1 cellular context compared by ENCODE assay signal in genomic region chr10:75764974-75765551, GRCh38.
TF ChIP-seq lines count a peak whose summit lies in the region.

No MANE protein-coding gene starts in this region.

TF ChIP-seq in GM23338, 12 proteins besides CTCF, POLR2A, EP300 and RAD21 (continued from another document):
- no peak for TF ChIP-seq ZNF462 (CRISPR knock-in tag; IDR thresholded peaks at IDR 0.05)
- TF ChIP-seq JUNB (IDR thresholded peaks at IDR 0.05; ENCODE audit: unreplicated experiment), result no peak
- TF ChIP-seq ETS1 (IDR thresholded peaks at IDR 0.05), result no peak
